Comparison of ENCODE assay signal across 8 cellular contexts in genomic region chr15:88300861-88301260, GRCh38. TPM values are rescaled to one million over a fixed set of nuclear protein-coding genes. Genes with fewer than 3 reads are reported as not detected.
"Had no signal": no experiment of that assay in that cellular context is flagged by ENCODE, and none has a peak within 500 bp of the region (broad histone marks: within the 10 kb centered on the region; RNA-seq: fewer than 3 reads in every experiment).

No MANE protein-coding gene starts in this region.

- H3K9ac ChIP-seq: GM23248, KMS-11 had no signal

- ATAC-seq: HepG2 had no signal

- H3K27ac ChIP-seq: GM23248, HL-60, KMS-11 had no signal

- H3K4me3 ChIP-seq: GM23248 had no signal

- DNase-seq: GM23248, GOT3, HCEC 1CT, KBM-7 had no signal

- FAIRE-seq: HepG2 had no signal

RNA-seq across cellular contexts. Expression of gene NTRK3, which starts 44.3 kb away (rescaled TPM):
- total RNA-seq: GM23248, HepG2 had no signal
- polyA plus RNA-seq: GM23248, HepG2, IgD-negative memory B cell had no signal
